In the genomic region with DNA sequence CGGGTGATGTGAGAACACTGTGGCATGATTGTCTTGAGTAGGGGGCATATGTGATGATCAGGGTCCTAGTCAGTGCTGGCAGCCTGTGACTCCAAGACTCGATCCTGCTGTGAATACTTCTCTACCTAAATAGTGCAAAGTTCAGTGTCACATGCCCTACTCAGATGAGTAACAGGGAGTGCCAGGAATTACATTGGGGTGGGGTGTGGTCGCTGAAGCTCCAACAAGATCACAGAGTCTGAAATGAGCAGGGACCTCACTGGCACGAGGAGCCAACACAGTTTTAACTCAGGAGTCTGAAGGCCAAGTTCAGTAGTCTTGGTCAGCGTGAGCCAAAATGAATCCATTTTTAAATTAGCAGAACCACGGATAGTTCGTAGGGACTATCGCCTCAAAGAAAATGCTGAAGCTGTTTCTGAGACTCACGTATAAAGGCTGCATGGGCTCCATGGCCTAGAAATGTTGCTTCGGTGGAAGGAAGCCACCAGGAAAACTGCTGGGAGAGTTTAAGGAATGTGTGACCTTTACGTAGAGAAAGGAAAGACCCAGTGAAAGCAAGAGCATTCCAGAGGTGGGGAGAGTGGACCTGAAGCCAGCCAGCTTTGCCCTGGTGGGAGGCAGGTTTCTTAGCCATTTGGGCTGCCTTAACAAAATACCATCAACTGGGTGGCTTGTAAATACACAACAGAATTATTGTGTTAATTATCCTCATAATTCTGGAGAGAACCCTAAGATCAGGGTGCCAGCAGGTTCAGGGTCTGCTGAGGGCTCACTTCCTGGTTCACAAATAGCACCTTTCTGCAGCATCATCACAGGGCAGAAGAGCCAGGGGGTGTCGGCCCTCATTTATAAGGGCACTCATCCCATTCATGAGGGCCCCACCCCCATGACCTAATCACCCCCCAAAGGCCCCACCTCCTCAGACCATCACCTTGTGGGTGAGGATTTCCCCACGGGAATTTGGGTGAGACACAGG, we compare ENCODE assay signal across 13 cellular contexts.
DNase-seq lines count a peak whose midpoint lies in the region; ATAC-seq and TF ChIP-seq lines count a peak whose summit lies in the region.
"Had no signal": no experiment of that assay in that cellular context is flagged by ENCODE, and none has a peak within 500 bp of the region (broad histone marks: within the 10 kb centered on the region; RNA-seq: fewer than 3 reads in every experiment).

No MANE protein-coding gene starts in this region.

- CTCF ChIA-PET in activated CD8-positive, alpha-beta T cell treated with anti-CD3 and anti-CD28 coated beads, Interleukin-2, amount 10 ng/mL, durations not matched to agents 7 days and 5 days (lab: Charles Lee), result no interaction called here
- CTCF ChIA-PET in SK-N-SH (lab: Yijun Ruan, JAX), result no interaction called here

- H4K20me1 ChIP-seq in SK-N-SH (ENCODE audit: insufficient read depth), result peaks cover 10% of the 10 kb centered on the region

- no peaks in the 10 kb centered on the region for H3K9me3 Mint-ChIP-seq in naive B cell
- no peaks in the 10 kb centered on the region for H3K9me3 Mint-ChIP-seq in stimulated activated effector memory CD8-positive, alpha-beta T cell treated with anti-CD3 and anti-CD28 coated beads, Interleukin-12 subunit alpha, Interleukin-12 subunit beta, amount 100 ng/mL, for 72 hours
- no peaks in the 10 kb centered on the region for H3K9me3 Mint-ChIP-seq in activated CD8-positive, alpha-beta T cell treated with anti-CD3 and anti-CD28 coated beads, Interleukin-2, amount 10 ng/mL, durations not matched to agents 7 days and 5 days (ENCODE audit: insufficient read depth)
- H3K9me3 Mint-ChIP-seq: stimulated activated memory B cell treated with anti-CD40 and anti-IgM and Interleukin-4, amounts not matched to agents 10 μg/mL and 1 μg/mL and 100 μg/mL, for 72 hours had no signal

- no peaks in the 10 kb centered on the region for H3K9me2 ChIP-seq in SK-N-SH

- H2AFZ ChIP-seq in SK-N-SH (ENCODE audit: low read depth), result no peak overlapping the region

- intact Hi-C loops in esophagus squamous epithelium (cut with DNase I), result no loop called here

- POLR2A ChIA-PET in activated CD8-positive, alpha-beta T cell treated with anti-CD3 and anti-CD28 coated beads, Interleukin-2, amount 10 ng/mL, durations not matched to agents 7 days and 5 days (lab: Charles Lee), result interaction anchor here (0.6 kb wide), 1 partner anchor 13 kb away, joined by 3 read pairs; no protein-coding TSS in a partner anchor
- POLR2A ChIA-PET in SK-N-SH (lab: Yijun Ruan, JAX), result interaction anchor here (0.6 kb wide), 1 partner anchor 24 kb away, joined by 3 read pairs; no protein-coding TSS in a partner anchor

- TF ChIP-seq EP300 in SK-N-SH (IDR thresholded peaks at IDR 0.05; ENCODE audit: borderline replicate concordance in 1 of 2, low read depth in 1 of 2, low read length in 1 of 2), result no peak

- H3K4me1 Mint-ChIP-seq in naive B cell, result peaks cover 37 to 56% (median 46%) of the 10 kb centered on the region in 3 donors
- H3K4me1 Mint-ChIP-seq in stimulated activated effector memory CD8-positive, alpha-beta T cell treated with anti-CD3 and anti-CD28 coated beads, Interleukin-12 subunit alpha, Interleukin-12 subunit beta, amount 100 ng/mL, for 72 hours, result peaks cover 83% of the 10 kb centered on the region
- H3K4me1 Mint-ChIP-seq in activated CD8-positive, alpha-beta T cell treated with anti-CD3 and anti-CD28 coated beads, Interleukin-2, amount 10 ng/mL, durations not matched to agents 7 days and 5 days (ENCODE audit: low read depth), result peaks cover 64% of the 10 kb centered on the region

- H3K4me3 ChIP-seq in MG63, result no peak overlapping the region
- no peak overlapping the region for H3K4me3 ChIP-seq in esophagus squamous epithelium
- no peak overlapping the region for H3K4me3 ChIP-seq in SK-N-SH (ENCODE audit: low read depth in 2 of 2, low read length in 1 of 2)

- peak overlapping the region in 3 of 4 donors; percentile 15 to 59 (median 19) for H3K27ac ChIP-seq in esophagus squamous epithelium
- no peak overlapping the region for H3K27ac ChIP-seq in SK-N-SH (ENCODE audit: low read depth in 2 of 2, low read length in 1 of 2)

- DNase-seq in EH (ENCODE audit: low read depth) (peak; percentile 16), MG63 (peak; percentile 13), esophagus squamous epithelium (lab: John Stamatoyannopoulos, UW) (no peak), naive B cell (no peak), SK-N-SH (no peak)
- DNase-seq in stimulated activated effector memory CD8-positive, alpha-beta T cell treated with anti-CD3 and anti-CD28 coated beads, Interleukin-12 subunit alpha, Interleukin-12 subunit beta, amount 100 ng/mL, for 72 hours (ENCODE audit: low spot score in 2 of 2), result no peak
- no peak for DNase-seq in activated CD8-positive, alpha-beta T cell treated with anti-CD3 and anti-CD28 coated beads, Interleukin-2, amount 10 ng/mL, durations not matched to agents 7 days and 5 days
- DNase-seq: activated naive CD4-positive, alpha-beta T cell treated with anti-CD3 and anti-CD28 coated beads, Interleukin-2, amount 50 U/mL, for 16 hours; midbrain; NCI-H1436; stimulated activated CD4-positive, alpha-beta T cell treated with anti-CD3 and anti-CD28 coated beads, Interleukin-2, amount 100 ng/mL, for 48 hours had no signal

- H3K4me3 Mint-ChIP-seq in naive B cell, result peak overlapping the region in 1 of 8 donors; percentile 51
- no peak overlapping the region for H3K4me3 Mint-ChIP-seq in stimulated activated effector memory CD8-positive, alpha-beta T cell treated with anti-CD3 and anti-CD28 coated beads, Interleukin-12 subunit alpha, Interleukin-12 subunit beta, amount 100 ng/mL, for 72 hours
- no peak overlapping the region for H3K4me3 Mint-ChIP-seq in activated CD8-positive, alpha-beta T cell treated with anti-CD3 and anti-CD28 coated beads, Interleukin-2, amount 10 ng/mL, durations not matched to agents 7 days and 5 days
- H3K4me3 Mint-ChIP-seq: stimulated activated memory B cell treated with anti-CD40 and anti-IgM and Interleukin-4, amounts not matched to agents 10 μg/mL and 1 μg/mL and 100 μg/mL, for 72 hours had no signal

- H3K9me3 ChIP-seq in MG63 (no peaks in the 10 kb centered on the region), esophagus squamous epithelium (no peaks in the 10 kb centered on the region), SK-N-SH (no peaks in the 10 kb centered on the region)

- H3K27ac Mint-ChIP-seq in naive B cell, result peak overlapping the region in 4 of 6 donors; percentile 23 to 66 (median 59)
- no peak overlapping the region for H3K27ac Mint-ChIP-seq in stimulated activated effector memory CD8-positive, alpha-beta T cell treated with anti-CD3 and anti-CD28 coated beads, Interleukin-12 subunit alpha, Interleukin-12 subunit beta, amount 100 ng/mL, for 72 hours
- no peak overlapping the region for H3K27ac Mint-ChIP-seq in activated CD8-positive, alpha-beta T cell treated with anti-CD3 and anti-CD28 coated beads, Interleukin-2, amount 10 ng/mL, durations not matched to agents 7 days and 5 days
- H3K27ac Mint-ChIP-seq: stimulated activated memory B cell treated with anti-CD40 and anti-IgM and Interleukin-4, amounts not matched to agents 10 μg/mL and 1 μg/mL and 100 μg/mL, for 72 hours had no signal

- H3K79me2 ChIP-seq in SK-N-SH (ENCODE audit: insufficient read depth), result peaks cover 26% of the 10 kb centered on the region

- WGBS in esophagus squamous epithelium, 2 donors, result 74 to 83% methylated on average over 11 to 12 of the region's 13 CpGs
- WGBS in SK-N-SH (ENCODE audit: low lambda C conversion rate), result 85% methylated on average over 11 of the region's 13 CpGs

- H3F3A ChIP-seq in SK-N-SH (replicated peaks; ENCODE audit: insufficient read depth), result no peaks in the 10 kb centered on the region

- no peaks in the 10 kb centered on the region for H3K27me3 ChIP-seq in MG63
- H3K27me3 ChIP-seq in esophagus squamous epithelium, result no peaks in the 10 kb centered on the region
- no peaks in the 10 kb centered on the region for H3K27me3 ChIP-seq in SK-N-SH (ENCODE audit: insufficient read depth)

- no peak for ATAC-seq in naive B cell (ENCODE audit: low read depth in 2 of 2)
- ATAC-seq in stimulated activated effector memory CD8-positive, alpha-beta T cell treated with anti-CD3 and anti-CD28 coated beads, Interleukin-12 subunit alpha, Interleukin-12 subunit beta, amount 100 ng/mL, for 72 hours, result no peak
- ATAC-seq in activated CD8-positive, alpha-beta T cell treated with anti-CD3 and anti-CD28 coated beads, Interleukin-2, amount 10 ng/mL, durations not matched to agents 7 days and 5 days, result no peak
- ATAC-seq in GM18519 (IDR thresholded peaks at IDR 0.05; ENCODE audit: low FRiP score, unreplicated experiment), result no peak
- ATAC-seq: stimulated activated memory B cell treated with anti-CD40 and anti-IgM and Interleukin-4, amounts not matched to agents 10 μg/mL and 1 μg/mL and 100 μg/mL, for 72 hours had no signal

- H3K36me3 Mint-ChIP-seq in naive B cell, result peaks cover 0 to 8% of the 10 kb centered on the region in 2 donors
- H3K36me3 Mint-ChIP-seq in stimulated activated effector memory CD8-positive, alpha-beta T cell treated with anti-CD3 and anti-CD28 coated beads, Interleukin-12 subunit alpha, Interleukin-12 subunit beta, amount 100 ng/mL, for 72 hours, result peaks cover 15% of the 10 kb centered on the region
- peaks cover 9% of the 10 kb centered on the region for H3K36me3 Mint-ChIP-seq in activated CD8-positive, alpha-beta T cell treated with anti-CD3 and anti-CD28 coated beads, Interleukin-2, amount 10 ng/mL, durations not matched to agents 7 days and 5 days (ENCODE audit: low read depth)

- H3K4me1 ChIP-seq in esophagus squamous epithelium (peaks cover 0 to 31% (median 17%) of the 10 kb centered on the region in 3 donors), SK-N-SH (ENCODE audit: control insufficient read depth in 1 of 2, insufficient read depth in 2 of 2, low read depth in 1 of 2, low read length in 1 of 2) (peaks cover 19 to 25% of the 10 kb centered on the region in 2 experiments; a peak in 3 of 4 replicates)

- H3K4me2 ChIP-seq in SK-N-SH, result no peak overlapping the region

- TF ChIP-seq CTCF in esophagus squamous epithelium (IDR thresholded peaks at IDR 0.05) (no peak), SK-N-SH (IDR thresholded peaks at IDR 0.05) (no peak)

- H3K27me3 Mint-ChIP-seq in naive B cell, result no peaks in the 10 kb centered on the region
- H3K27me3 Mint-ChIP-seq in activated CD8-positive, alpha-beta T cell treated with anti-CD3 and anti-CD28 coated beads, Interleukin-2, amount 10 ng/mL, durations not matched to agents 7 days and 5 days (ENCODE audit: low read depth), result no peaks in the 10 kb centered on the region
- H3K27me3 Mint-ChIP-seq: stimulated activated memory B cell treated with anti-CD40 and anti-IgM and Interleukin-4, amounts not matched to agents 10 μg/mL and 1 μg/mL and 100 μg/mL, for 72 hours had no signal

- no peak for TF ChIP-seq POLR2A in esophagus squamous epithelium (IDR thresholded peaks at IDR 0.05)

- H3K9ac ChIP-seq in SK-N-SH, result no peak overlapping the region

- H3K36me3 ChIP-seq in MG63 (no peaks in the 10 kb centered on the region; the same call in 1 of the 2 replicates), esophagus squamous epithelium (peaks cover 0 to 10% (median 0%) of the 10 kb centered on the region in 3 donors), SK-N-SH (replicated peaks in 1 of 2; ENCODE audit: control insufficient read depth in 1 of 2, insufficient read depth in 2 of 2, low read length in 1 of 2) (no peaks in the 10 kb centered on the region)

- no peak for TF ChIP-seq RAD21 in SK-N-SH (IDR thresholded peaks at IDR 0.05; ENCODE audit: low read length)

TF ChIP-seq in SK-N-SH, 30 proteins besides CTCF, POLR2A, EP300 and RAD21 (continues in another document):
- TF ChIP-seq YY1 (IDR thresholded peaks at IDR 0.05; ENCODE audit: low read depth), result no peak

Comparison
In these comparisons a context has a peak if more than half of its experiments do, and no peak if none do; other contexts are left out.
1. DNase-seq: peak in EH (single experiment) and MG63 (single experiment); none in esophagus squamous epithelium (single experiment), naive B cell (single experiment), stimulated activated effector memory CD8-positive, alpha-beta T cell treated with anti-CD3 and anti-CD28 coated beads, Interleukin-12 subunit alpha, Interleukin-12 subunit beta, amount 100 ng/mL, for 72 hours (0 of 2), activated CD8-positive, alpha-beta T cell treated with anti-CD3 and anti-CD28 coated beads, Interleukin-2, amount 10 ng/mL, durations not matched to agents 7 days and 5 days (single experiment) and SK-N-SH (single experiment).
2. H3K27ac ChIP-seq: peak in esophagus squamous epithelium (3 of 4); none in SK-N-SH (0 of 2).
3. H3K27ac Mint-ChIP-seq: peak in naive B cell (4 of 6); none in stimulated activated effector memory CD8-positive, alpha-beta T cell treated with anti-CD3 and anti-CD28 coated beads, Interleukin-12 subunit alpha, Interleukin-12 subunit beta, amount 100 ng/mL, for 72 hours (single experiment) and activated CD8-positive, alpha-beta T cell treated with anti-CD3 and anti-CD28 coated beads, Interleukin-2, amount 10 ng/mL, durations not matched to agents 7 days and 5 days (single experiment).